In the genomic region with DNA sequence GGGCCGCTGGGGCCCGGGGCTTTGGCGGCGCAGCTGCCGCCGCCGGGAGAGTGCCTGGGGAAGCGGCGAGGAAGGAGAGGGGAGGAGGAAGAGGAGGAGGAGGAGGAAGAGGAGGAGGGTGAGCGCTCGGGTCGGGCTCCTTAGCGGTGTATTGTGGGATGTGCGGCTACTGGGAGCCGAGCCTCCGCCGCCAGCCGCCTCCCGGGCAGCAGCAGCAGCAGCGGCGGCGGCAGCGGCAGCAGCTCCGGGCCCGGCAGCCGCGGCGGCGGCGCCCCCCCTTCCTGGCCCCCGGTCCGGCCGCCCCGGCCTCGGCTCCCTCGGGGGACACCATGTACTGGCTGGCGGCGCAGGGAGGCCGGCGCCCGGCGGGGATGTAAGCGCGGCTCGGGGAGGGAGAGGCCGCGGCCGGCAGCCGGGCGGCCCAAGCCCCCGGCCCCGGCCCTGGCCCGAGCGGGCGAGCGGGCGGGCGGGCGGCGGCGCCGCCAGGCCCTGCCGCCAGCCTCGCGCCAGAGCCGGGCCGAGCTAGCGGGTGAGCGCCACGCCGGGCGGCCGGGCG, we compare ENCODE assay signal across 8 cellular contexts. TPM values are rescaled to one million over a fixed set of nuclear protein-coding genes. Genes with fewer than 3 reads are reported as not detected.
DNase-seq lines count a peak whose midpoint lies in the region; ATAC-seq and TF ChIP-seq lines count a peak whose summit lies in the region.

A gene (plus strand): TSS at position 149 of the 556 bp plus-strand sequence. CDS start 729 bp downstream, outside the sequence.

- H3K27me3 Mint-ChIP-seq in progenitor cell of endocrine pancreas = no peaks in the 10 kb centered on the region

- no peak for ATAC-seq in GM19463 (IDR thresholded peaks at IDR 0.05; ENCODE audit: unreplicated experiment)

- POLR2A ChIA-PET in BJ (lab: Charles Lee) = interaction anchor here (0.6 kb wide), 2 partner anchors 596 to 969 kb away, joined by 3 to 6 read pairs; no protein-coding TSS in a partner anchor

- H3K4me1 ChIP-seq in right atrium auricular region = peaks cover 0 to 54% of the 10 kb centered on the region in 2 donors

- peak within 1 kb of the TSS; percentile 100 for H3K27ac ChIP-seq in angular gyrus (ENCODE audit: low read depth, low read length)
- H3K27ac ChIP-seq in right atrium auricular region = peak within 1 kb of the TSS; percentile 100

- CTCF ChIA-PET in BJ (lab: Yijun Ruan, JAX) = interaction anchor here (0.9 to 14.8 kb wide), 4 partner anchors 4 to 84 kb away, joined by 3 to 467 read pairs (median 236); a partner anchor contains a TSS

- peaks cover 20% of the 10 kb centered on the region for H3K4me1 Mint-ChIP-seq in progenitor cell of endocrine pancreas (ENCODE audit: low read depth)

- H3K4me3 Mint-ChIP-seq in progenitor cell of endocrine pancreas (ENCODE audit: low read depth) = peak within 1 kb of the TSS; percentile 90

- H3K9me3 Mint-ChIP-seq in progenitor cell of endocrine pancreas (ENCODE audit: low read depth) = no peaks in the 10 kb centered on the region

- H3K4me3 ChIP-seq in BJ (ENCODE audit: low read depth, low read length) = peak within 1 kb of the TSS; percentile 79
- H3K4me3 ChIP-seq in H7 (ENCODE audit: insufficient read depth, low read depth, low read length) = peak within 1 kb of the TSS; percentile 79
- peak within 1 kb of the TSS; percentile 73 to 79 for H3K4me3 ChIP-seq in right atrium auricular region

- TF ChIP-seq CTCF in BJ (IDR thresholded peaks at IDR 0.05; ENCODE audit: insufficient read depth, low read depth, low read length) (no peak), right atrium auricular region (IDR thresholded peaks at IDR 0.05) (no peak), progenitor cell of endocrine pancreas (IDR thresholded peaks at IDR 0.05; ENCODE audit: unreplicated experiment) (no peak)

- peak within 1 kb of the TSS; percentile 99 for H3K27ac Mint-ChIP-seq in progenitor cell of endocrine pancreas

- DNase-seq in BJ (ENCODE audit: low read depth) (no peak), H7 (peak; percentile 86), RKO (ENCODE audit: low spot score) (peak; percentile 72), right atrium auricular region (ENCODE audit: low spot score) (no peak), progenitor cell of endocrine pancreas (ENCODE audit: low spot score, unreplicated experiment) (no peak), KG1 (lab: John Stamatoyannopoulos, UW) (no peak)

- H3K36me3 ChIP-seq in BJ (ENCODE audit: control insufficient read depth, insufficient read depth, low read length) = peaks cover 15% of the 10 kb centered on the region
- peaks cover 6% of the 10 kb centered on the region for H3K36me3 ChIP-seq in H7 (replicated peaks; ENCODE audit: control insufficient read depth, insufficient read depth, low read length)
- H3K36me3 ChIP-seq in right atrium auricular region = peaks cover 21% of the 10 kb centered on the region

- H3K9me3 ChIP-seq in right atrium auricular region = no peaks in the 10 kb centered on the region

- H3K36me3 Mint-ChIP-seq in progenitor cell of endocrine pancreas (ENCODE audit: insufficient read depth) = peaks cover 10% of the 10 kb centered on the region

- H3K27me3 ChIP-seq in BJ (ENCODE audit: control insufficient read depth, insufficient read depth, low read length) (no peaks in the 10 kb centered on the region), H7 (ENCODE audit: control insufficient read depth, insufficient read depth, low read length) (no peaks in the 10 kb centered on the region), right atrium auricular region (no peaks in the 10 kb centered on the region)

RNA-seq across cellular contexts. Expression of the gene that starts here (rescaled TPM):
- 0.85 and 0.89 TPM in 2 replicates for polyA plus RNA-seq in BJ (2011; rRNA removed)
- 2.0 and 4.1 TPM in 2 replicates for polyA minus RNA-seq in BJ (2011; rRNA and poly(A)+ RNA removed)
- total RNA-seq in H7 (2014; rRNA removed; shearing (Covaris generic)) = 3.5 and 4.6 TPM in 2 replicates
- total RNA-seq in right atrium auricular region = 1 to 10 TPM; 6.0 to 9.3 TPM
- 27.2 and 28.6 TPM in 2 replicates for total RNA-seq in progenitor cell of endocrine pancreas

Comparison
In these comparisons a context has a peak if more than half of its experiments do, and no peak if none do; other contexts are left out.
1. DNase-seq: peak in H7 (single experiment) and RKO (single experiment); none in BJ (single experiment), right atrium auricular region (single experiment), progenitor cell of endocrine pancreas (single experiment) and KG1 (single experiment).
2. Peak in every context shown above with its lines, with median percentiles within 50 percentile points of each other: H3K4me3 ChIP-seq.